In the genomic region with DNA sequence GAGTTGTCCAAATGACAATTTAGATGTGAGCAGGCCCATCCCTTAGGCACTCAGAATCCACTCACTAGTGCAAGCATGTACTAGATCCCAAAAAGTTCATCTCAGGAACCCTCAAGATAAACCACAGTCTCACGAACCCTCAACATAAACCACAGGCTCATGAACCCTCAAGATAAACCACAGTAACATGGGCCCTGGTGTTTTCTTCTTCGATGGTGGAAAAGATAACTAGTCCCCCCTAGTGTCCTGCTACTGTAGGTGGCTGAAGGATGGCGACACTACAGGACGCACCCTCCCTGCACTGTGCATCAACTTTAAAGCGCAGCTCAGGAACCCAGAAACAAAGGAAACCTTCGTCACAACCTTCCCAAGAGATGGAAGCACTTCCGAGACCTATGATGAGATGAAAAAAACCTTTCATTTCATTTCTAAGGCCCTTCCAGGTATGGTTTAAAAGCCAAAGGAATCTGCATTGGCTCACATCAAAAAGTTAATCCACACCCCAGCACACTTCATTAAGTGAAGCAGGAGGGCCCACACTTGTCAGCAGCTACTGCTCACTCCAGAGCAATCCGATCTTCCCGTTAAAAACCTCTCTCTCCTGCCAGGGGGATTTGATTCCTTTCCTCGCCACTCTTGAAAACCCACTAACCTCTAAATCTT, we compare ENCODE assay signal across 1 cellular context.
TF ChIP-seq lines count a peak whose summit lies in the region.

No MANE protein-coding gene starts in this region.

TF ChIP-seq in GM12878, 131 proteins besides CTCF, POLR2A, EP300 and RAD21 (continues in another document):
- TF ChIP-seq FOXK2 (IDR thresholded peaks at IDR 0.05): no peak
- TF ChIP-seq, protein P1, sequence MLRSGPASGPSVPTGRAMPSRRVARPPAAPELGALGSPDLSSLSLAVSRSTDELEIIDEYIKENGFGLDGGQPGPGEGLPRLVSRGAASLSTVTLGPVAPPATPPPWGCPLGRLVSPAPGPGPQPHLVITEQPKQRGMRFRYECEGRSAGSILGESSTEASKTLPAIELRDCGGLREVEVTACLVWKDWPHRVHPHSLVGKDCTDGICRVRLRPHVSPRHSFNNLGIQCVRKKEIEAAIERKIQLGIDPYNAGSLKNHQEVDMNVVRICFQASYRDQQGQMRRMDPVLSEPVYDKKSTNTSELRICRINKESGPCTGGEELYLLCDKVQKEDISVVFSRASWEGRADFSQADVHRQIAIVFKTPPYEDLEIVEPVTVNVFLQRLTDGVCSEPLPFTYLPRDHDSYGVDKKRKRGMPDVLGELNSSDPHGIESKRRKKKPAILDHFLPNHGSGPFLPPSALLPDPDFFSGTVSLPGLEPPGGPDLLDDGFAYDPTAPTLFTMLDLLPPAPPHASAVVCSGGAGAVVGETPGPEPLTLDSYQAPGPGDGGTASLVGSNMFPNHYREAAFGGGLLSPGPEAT (IDR thresholded peaks at IDR 0.05; ENCODE audit: low read depth): no peak
- peak; percentile 98 for TF ChIP-seq RUNX3 (IDR thresholded peaks at IDR 0.05; ENCODE audit: low read length)
- peak; percentile 82 for TF ChIP-seq EED (IDR thresholded peaks at IDR 0.05; ENCODE audit: low read depth)
- TF ChIP-seq ATF7 (IDR thresholded peaks at IDR 0.05; ENCODE audit: low read depth): no peak
- no peak for TF ChIP-seq FOS (IDR thresholded peaks at IDR 0.05; ENCODE audit: borderline replicate concordance, extremely low read depth, insufficient read length)
- TF ChIP-seq, protein P2, sequence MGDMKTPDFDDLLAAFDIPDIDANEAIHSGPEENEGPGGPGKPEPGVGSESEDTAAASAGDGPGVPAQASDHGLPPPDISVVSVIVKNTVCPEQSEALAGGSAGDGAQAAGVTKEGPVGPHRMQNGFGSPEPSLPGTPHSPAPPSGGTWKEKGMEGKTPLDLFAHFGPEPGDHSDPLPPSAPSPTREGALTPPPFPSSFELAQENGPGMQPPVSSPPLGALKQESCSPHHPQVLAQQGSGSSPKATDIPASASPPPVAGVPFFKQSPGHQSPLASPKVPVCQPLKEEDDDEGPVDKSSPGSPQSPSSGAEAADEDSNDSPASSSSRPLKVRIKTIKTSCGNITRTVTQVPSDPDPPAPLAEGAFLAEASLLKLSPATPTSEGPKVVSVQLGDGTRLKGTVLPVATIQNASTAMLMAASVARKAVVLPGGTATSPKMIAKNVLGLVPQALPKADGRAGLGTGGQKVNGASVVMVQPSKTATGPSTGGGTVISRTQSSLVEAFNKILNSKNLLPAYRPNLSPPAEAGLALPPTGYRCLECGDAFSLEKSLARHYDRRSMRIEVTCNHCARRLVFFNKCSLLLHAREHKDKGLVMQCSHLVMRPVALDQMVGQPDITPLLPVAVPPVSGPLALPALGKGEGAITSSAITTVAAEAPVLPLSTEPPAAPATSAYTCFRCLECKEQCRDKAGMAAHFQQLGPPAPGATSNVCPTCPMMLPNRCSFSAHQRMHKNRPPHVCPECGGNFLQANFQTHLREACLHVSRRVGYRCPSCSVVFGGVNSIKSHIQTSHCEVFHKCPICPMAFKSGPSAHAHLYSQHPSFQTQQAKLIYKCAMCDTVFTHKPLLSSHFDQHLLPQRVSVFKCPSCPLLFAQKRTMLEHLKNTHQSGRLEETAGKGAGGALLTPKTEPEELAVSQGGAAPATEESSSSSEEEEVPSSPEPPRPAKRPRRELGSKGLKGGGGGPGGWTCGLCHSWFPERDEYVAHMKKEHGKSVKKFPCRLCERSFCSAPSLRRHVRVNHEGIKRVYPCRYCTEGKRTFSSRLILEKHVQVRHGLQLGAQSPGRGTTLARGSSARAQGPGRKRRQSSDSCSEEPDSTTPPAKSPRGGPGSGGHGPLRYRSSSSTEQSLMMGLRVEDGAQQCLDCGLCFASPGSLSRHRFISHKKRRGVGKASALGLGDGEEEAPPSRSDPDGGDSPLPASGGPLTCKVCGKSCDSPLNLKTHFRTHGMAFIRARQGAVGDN (IDR thresholded peaks at IDR 0.05): no peak
- peak; percentile 63 for TF ChIP-seq SMC3 (IDR thresholded peaks at IDR 0.05; ENCODE audit: borderline replicate concordance, low read length)
- no peak for TF ChIP-seq STAT3 (IDR thresholded peaks at IDR 0.05; ENCODE audit: low read depth, low read length)
- TF ChIP-seq POU2F2 (IDR thresholded peaks at IDR 0.05; ENCODE audit: borderline replicate concordance, low read depth, low read length): 0 out of 3 replicates have a peak, but pooled peaks have one; percentile 13
- TF ChIP-seq, protein P3, sequence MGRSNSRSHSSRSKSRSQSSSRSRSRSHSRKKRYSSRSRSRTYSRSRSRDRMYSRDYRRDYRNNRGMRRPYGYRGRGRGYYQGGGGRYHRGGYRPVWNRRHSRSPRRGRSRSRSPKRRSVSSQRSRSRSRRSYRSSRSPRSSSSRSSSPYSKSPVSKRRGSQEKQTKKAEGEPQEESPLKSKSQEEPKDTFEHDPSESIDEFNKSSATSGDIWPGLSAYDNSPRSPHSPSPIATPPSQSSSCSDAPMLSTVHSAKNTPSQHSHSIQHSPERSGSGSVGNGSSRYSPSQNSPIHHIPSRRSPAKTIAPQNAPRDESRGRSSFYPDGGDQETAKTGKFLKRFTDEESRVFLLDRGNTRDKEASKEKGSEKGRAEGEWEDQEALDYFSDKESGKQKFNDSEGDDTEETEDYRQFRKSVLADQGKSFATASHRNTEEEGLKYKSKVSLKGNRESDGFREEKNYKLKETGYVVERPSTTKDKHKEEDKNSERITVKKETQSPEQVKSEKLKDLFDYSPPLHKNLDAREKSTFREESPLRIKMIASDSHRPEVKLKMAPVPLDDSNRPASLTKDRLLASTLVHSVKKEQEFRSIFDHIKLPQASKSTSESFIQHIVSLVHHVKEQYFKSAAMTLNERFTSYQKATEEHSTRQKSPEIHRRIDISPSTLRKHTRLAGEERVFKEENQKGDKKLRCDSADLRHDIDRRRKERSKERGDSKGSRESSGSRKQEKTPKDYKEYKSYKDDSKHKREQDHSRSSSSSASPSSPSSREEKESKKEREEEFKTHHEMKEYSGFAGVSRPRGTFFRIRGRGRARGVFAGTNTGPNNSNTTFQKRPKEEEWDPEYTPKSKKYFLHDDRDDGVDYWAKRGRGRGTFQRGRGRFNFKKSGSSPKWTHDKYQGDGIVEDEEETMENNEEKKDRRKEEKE (IDR thresholded peaks at IDR 0.05): no peak
- no peak for TF ChIP-seq NR2F1 (conservative IDR thresholded peaks at IDR 0.05)
- TF ChIP-seq EGR1 (IDR thresholded peaks at IDR 0.05; ENCODE audit: borderline replicate concordance in 1 of 2, low read depth in 2 of 2, low read length in 2 of 2): no peak
- no peak for TF ChIP-seq SIN3A (IDR thresholded peaks at IDR 0.05; ENCODE audit: low read depth, low read length)
- TF ChIP-seq HDGF (IDR thresholded peaks at IDR 0.05): no peak
- TF ChIP-seq MEF2A (IDR thresholded peaks at IDR 0.05; ENCODE audit: insufficient read depth, low read depth, low read length): no peak
- TF ChIP-seq IKZF1 (conservative IDR thresholded peaks at IDR 0.05): peak; percentile 60; the same call in 1 of the 2 replicates
- TF ChIP-seq CHD2 (IDR thresholded peaks at IDR 0.05; ENCODE audit: borderline replicate concordance, low read depth, low read length): no peak
- TF ChIP-seq, protein P4, sequence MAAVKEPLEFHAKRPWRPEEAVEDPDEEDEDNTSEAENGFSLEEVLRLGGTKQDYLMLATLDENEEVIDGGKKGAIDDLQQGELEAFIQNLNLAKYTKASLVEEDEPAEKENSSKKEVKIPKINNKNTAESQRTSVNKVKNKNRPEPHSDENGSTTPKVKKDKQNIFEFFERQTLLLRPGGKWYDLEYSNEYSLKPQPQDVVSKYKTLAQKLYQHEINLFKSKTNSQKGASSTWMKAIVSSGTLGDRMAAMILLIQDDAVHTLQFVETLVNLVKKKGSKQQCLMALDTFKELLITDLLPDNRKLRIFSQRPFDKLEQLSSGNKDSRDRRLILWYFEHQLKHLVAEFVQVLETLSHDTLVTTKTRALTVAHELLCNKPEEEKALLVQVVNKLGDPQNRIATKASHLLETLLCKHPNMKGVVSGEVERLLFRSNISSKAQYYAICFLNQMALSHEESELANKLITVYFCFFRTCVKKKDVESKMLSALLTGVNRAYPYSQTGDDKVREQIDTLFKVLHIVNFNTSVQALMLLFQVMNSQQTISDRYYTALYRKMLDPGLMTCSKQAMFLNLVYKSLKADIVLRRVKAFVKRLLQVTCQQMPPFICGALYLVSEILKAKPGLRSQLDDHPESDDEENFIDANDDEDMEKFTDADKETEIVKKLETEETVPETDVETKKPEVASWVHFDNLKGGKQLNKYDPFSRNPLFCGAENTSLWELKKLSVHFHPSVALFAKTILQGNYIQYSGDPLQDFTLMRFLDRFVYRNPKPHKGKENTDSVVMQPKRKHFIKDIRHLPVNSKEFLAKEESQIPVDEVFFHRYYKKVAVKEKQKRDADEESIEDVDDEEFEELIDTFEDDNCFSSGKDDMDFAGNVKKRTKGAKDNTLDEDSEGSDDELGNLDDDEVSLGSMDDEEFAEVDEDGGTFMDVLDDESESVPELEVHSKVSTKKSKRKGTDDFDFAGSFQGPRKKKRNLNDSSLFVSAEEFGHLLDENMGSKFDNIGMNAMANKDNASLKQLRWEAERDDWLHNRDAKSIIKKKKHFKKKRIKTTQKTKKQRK (IDR thresholded peaks at IDR 0.05; ENCODE audit: low read depth, low read length): no peak
- TF ChIP-seq JUNB (IDR thresholded peaks at IDR 0.05): no peak
- no peak for TF ChIP-seq RAD51 (IDR thresholded peaks at IDR 0.05)
- TF ChIP-seq BHLHE40 (IDR thresholded peaks at IDR 0.05; ENCODE audit: borderline replicate concordance in 1 of 2, low read depth in 2 of 2, low read length in 1 of 2): peak in 1 of 2 experiments; percentile 41; a peak in 1 of 4 replicates
- TF ChIP-seq IKZF2 (IDR thresholded peaks at IDR 0.05): peak; percentile 55 to 68
- no peak for TF ChIP-seq SREBF2 (IDR thresholded peaks at IDR 0.05; ENCODE audit: low read length)
- TF ChIP-seq, protein P5, sequence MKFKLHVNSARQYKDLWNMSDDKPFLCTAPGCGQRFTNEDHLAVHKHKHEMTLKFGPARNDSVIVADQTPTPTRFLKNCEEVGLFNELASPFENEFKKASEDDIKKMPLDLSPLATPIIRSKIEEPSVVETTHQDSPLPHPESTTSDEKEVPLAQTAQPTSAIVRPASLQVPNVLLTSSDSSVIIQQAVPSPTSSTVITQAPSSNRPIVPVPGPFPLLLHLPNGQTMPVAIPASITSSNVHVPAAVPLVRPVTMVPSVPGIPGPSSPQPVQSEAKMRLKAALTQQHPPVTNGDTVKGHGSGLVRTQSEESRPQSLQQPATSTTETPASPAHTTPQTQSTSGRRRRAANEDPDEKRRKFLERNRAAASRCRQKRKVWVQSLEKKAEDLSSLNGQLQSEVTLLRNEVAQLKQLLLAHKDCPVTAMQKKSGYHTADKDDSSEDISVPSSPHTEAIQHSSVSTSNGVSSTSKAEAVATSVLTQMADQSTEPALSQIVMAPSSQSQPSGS (IDR thresholded peaks at IDR 0.05; ENCODE audit: low read length): no peak
- no peak for TF ChIP-seq BMI1 (IDR thresholded peaks at IDR 0.05; ENCODE audit: borderline replicate concordance)
- TF ChIP-seq, protein P6, sequence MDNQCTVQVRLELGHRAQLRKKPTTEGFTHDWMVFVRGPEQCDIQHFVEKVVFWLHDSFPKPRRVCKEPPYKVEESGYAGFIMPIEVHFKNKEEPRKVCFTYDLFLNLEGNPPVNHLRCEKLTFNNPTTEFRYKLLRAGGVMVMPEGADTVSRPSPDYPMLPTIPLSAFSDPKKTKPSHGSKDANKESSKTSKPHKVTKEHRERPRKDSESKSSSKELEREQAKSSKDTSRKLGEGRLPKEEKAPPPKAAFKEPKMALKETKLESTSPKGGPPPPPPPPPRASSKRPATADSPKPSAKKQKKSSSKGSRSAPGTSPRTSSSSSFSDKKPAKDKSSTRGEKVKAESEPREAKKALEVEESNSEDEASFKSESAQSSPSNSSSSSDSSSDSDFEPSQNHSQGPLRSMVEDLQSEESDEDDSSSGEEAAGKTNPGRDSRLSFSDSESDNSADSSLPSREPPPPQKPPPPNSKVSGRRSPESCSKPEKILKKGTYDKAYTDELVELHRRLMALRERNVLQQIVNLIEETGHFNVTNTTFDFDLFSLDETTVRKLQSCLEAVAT (IDR thresholded peaks at IDR 0.05): peak; percentile 72
- TF ChIP-seq POLR2AphosphoS2 (IDR thresholded peaks at IDR 0.05; ENCODE audit: low read depth, low read length): no peak
- peak; percentile 57; the same call in 1 of the 2 replicates for TF ChIP-seq MTA3 (IDR thresholded peaks at IDR 0.05; ENCODE audit: borderline replicate concordance, low read length)
- TF ChIP-seq TARDBP (IDR thresholded peaks at IDR 0.05; ENCODE audit: borderline replicate concordance): no peak
- TF ChIP-seq MYC (IDR thresholded peaks at IDR 0.05; ENCODE audit: insufficient read depth, insufficient read length, insufficient replicate concordance, low read length, severe bottlenecking): no peak
- 0 out of 2 replicates have a peak, but pooled peaks have one; percentile 27 for TF ChIP-seq MTA2 (IDR thresholded peaks at IDR 0.05; ENCODE audit: low read depth)
- TF ChIP-seq, protein P7, sequence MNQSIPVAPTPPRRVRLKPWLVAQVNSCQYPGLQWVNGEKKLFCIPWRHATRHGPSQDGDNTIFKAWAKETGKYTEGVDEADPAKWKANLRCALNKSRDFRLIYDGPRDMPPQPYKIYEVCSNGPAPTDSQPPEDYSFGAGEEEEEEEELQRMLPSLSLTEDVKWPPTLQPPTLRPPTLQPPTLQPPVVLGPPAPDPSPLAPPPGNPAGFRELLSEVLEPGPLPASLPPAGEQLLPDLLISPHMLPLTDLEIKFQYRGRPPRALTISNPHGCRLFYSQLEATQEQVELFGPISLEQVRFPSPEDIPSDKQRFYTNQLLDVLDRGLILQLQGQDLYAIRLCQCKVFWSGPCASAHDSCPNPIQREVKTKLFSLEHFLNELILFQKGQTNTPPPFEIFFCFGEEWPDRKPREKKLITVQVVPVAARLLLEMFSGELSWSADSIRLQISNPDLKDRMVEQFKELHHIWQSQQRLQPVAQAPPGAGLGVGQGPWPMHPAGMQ (IDR thresholded peaks at IDR 0.05; ENCODE audit: borderline replicate concordance): peak; percentile 76; the same call in 1 of the 2 replicates
- TF ChIP-seq YY1 (IDR thresholded peaks at IDR 0.05; ENCODE audit: low read depth, low read length): peak; percentile 68; the same call in 1 of the 2 replicates
- peak in 1 of 2 experiments; percentile 13; a peak in 1 of 4 replicates for TF ChIP-seq ETV6 (conservative IDR thresholded peaks at IDR 0.05 in 1 of 2, IDR thresholded peaks at IDR 0.05 in 1 of 2; ENCODE audit: borderline replicate concordance in 1 of 2, low read depth in 1 of 2)
- TF ChIP-seq FOXM1 (IDR thresholded peaks at IDR 0.05; ENCODE audit: low read depth, low read length): peak; percentile 29; the same call in 1 of the 2 replicates
- no peak for TF ChIP-seq CBX3 (IDR thresholded peaks at IDR 0.05; ENCODE audit: borderline replicate concordance, low read depth)
- TF ChIP-seq SPI1 (IDR thresholded peaks at IDR 0.05; ENCODE audit: borderline replicate concordance, insufficient read depth, low read depth, low read length): no peak
- no peak for TF ChIP-seq SUPT20H (IDR thresholded peaks at IDR 0.05; ENCODE audit: borderline replicate concordance, control insufficient read depth, low read depth, low read length)
- TF ChIP-seq PML (IDR thresholded peaks at IDR 0.05; ENCODE audit: low read length): no peak
